8 cellular contexts compared by ENCODE assay signal in genomic region chr1:212791261-212791675, GRCh38. TPM values are rescaled to one million over a fixed set of nuclear protein-coding genes. Genes with fewer than 3 reads are reported as not detected.
DNase-seq lines count a peak whose midpoint lies in the region; ATAC-seq, FAIRE-seq and TF ChIP-seq lines count a peak whose summit lies in the region.

No MANE protein-coding gene starts in this region.

- H3K36me3 ChIP-seq in astrocyte (ENCODE audit: insufficient read depth, low read length) (no peaks in the 10 kb centered on the region), stomach (peaks cover 0 to 24% (median 9%) of the 10 kb centered on the region in 4 donors)

- peak overlapping the region; percentile 93 for H3K9ac ChIP-seq in astrocyte (ENCODE audit: low read length)

- peak overlapping the region; percentile 94 for H3K4me3 ChIP-seq in astrocyte (ENCODE audit: insufficient read depth, low read depth, low read length)
- peak overlapping the region; percentile 82 to 97 (median 92) for H3K4me3 ChIP-seq in stomach

- peak overlapping the region; percentile 97 for H3K4me3 Mint-ChIP-seq in astrocyte (ENCODE audit: unreplicated experiment)

- peak overlapping the region; percentile 93 for H3K27ac Mint-ChIP-seq in astrocyte (ENCODE audit: unreplicated experiment)

- H3K4me1 Mint-ChIP-seq in astrocyte (ENCODE audit: low read depth, unreplicated experiment) = peaks cover 6% of the 10 kb centered on the region

- TF ChIP-seq POLR2A in stomach (IDR thresholded peaks at IDR 0.05) = no peak

- H3K36me3 Mint-ChIP-seq in astrocyte (ENCODE audit: low read depth, unreplicated experiment) = no peaks in the 10 kb centered on the region

- WGBS in stomach, 5 donors = 0 to 1% (median 0%) methylated on average over 17 to 22 of the region's 22 CpGs

- TF ChIP-seq CTCF in AG09319 (IDR thresholded peaks at IDR 0.05; ENCODE audit: low read depth, low read length) = no peak
- no peak for TF ChIP-seq CTCF in astrocyte (IDR thresholded peaks at IDR 0.05; ENCODE audit: insufficient read depth, low read depth, low read length)
- TF ChIP-seq CTCF in stomach (IDR thresholded peaks at IDR 0.05) = no peak

- no peaks in the 10 kb centered on the region for H4K20me1 ChIP-seq in astrocyte (ENCODE audit: insufficient read depth, low read length)

- peak overlapping the region; percentile 88 for H3K4me2 ChIP-seq in astrocyte (ENCODE audit: low read length)

- ATAC-seq in GM18502 (IDR thresholded peaks at IDR 0.05; ENCODE audit: poor library complexity, unreplicated experiment) = peak; percentile 40
- peak; percentile 37 for ATAC-seq in HG02885 (IDR thresholded peaks at IDR 0.05; ENCODE audit: poor library complexity, unreplicated experiment)

- no peak for TF ChIP-seq EP300 in stomach (IDR thresholded peaks at IDR 0.05)

- H3K27me3 ChIP-seq in astrocyte (ENCODE audit: insufficient read depth, low read length) = no peaks in the 10 kb centered on the region
- no peaks in the 10 kb centered on the region for H3K27me3 ChIP-seq in stomach

- peak overlapping the region; percentile 84 for H3K27ac ChIP-seq in astrocyte (ENCODE audit: low read depth, low read length)
- H3K27ac ChIP-seq in stomach = peak overlapping the region; percentile 94 to 97 (median 95)

- H3K9me3 Mint-ChIP-seq in astrocyte (ENCODE audit: unreplicated experiment) = no peaks in the 10 kb centered on the region

- H3K79me2 ChIP-seq in astrocyte (ENCODE audit: insufficient read depth, low read length) = peaks cover 31% of the 10 kb centered on the region

- no peaks in the 10 kb centered on the region for H3K4me1 ChIP-seq in astrocyte (ENCODE audit: insufficient read depth, low read length)
- H3K4me1 ChIP-seq in stomach = peaks cover 12 to 64% (median 34%) of the 10 kb centered on the region in 4 donors

- intact Hi-C loops in stomach (cut with DNase I; ENCODE audit: low total_unique reads) = no loop called here

- peak; percentile 36 for DNase-seq in AG09319 (ENCODE audit: extremely low read depth, low read depth)
- peak; percentile 83 for DNase-seq in NCI-H2171 treated with DMSO at 0.1 percent for 48 hours (lab: John Stamatoyannopoulos, UW)
- no peak for DNase-seq in astrocyte (ENCODE audit: low read depth)
- peak; percentile 79 for DNase-seq in iris pigment epithelial cell (ENCODE audit: low read depth)
- no peak for DNase-seq in stomach
- no peak for DNase-seq in activated gamma-delta T cell (lab: John Stamatoyannopoulos, UW)

- H3K27me3 Mint-ChIP-seq in astrocyte (ENCODE audit: low read depth, unreplicated experiment) = no peaks in the 10 kb centered on the region

- no peak for FAIRE-seq in astrocyte (lab: Jason Lieb, UNC)

- H3K9me3 ChIP-seq in astrocyte (ENCODE audit: insufficient read depth, low read depth, low read length) = no peaks in the 10 kb centered on the region
- H3K9me3 ChIP-seq in stomach = no peaks in the 10 kb centered on the region

- H2AFZ ChIP-seq in astrocyte (ENCODE audit: low read depth, low read length) = peak overlapping the region; percentile 96

RNA-seq across cellular contexts. Expression of gene NSL1, which starts 0.3 kb away (rescaled TPM):
- total RNA-seq in astrocyte = 22.6 and 24.6 TPM in 2 replicates
- 100 to 1,000 TPM in 1 of 5 donors, 10 to 100 TPM in 4; 23.2 to 170 (median 54.2) TPM for total RNA-seq in stomach
- 10 to 100 TPM; 10.2 to 23.8 (median 21.8) TPM for polyA plus RNA-seq in stomach

RNA-seq across cellular contexts. Expression of gene TATDN3, which starts 0.4 kb away (rescaled TPM):
- 7.1 and 8.6 TPM in 2 replicates for total RNA-seq in astrocyte
- 10 to 100 TPM in 2 of 5 donors, 1 to 10 TPM in 3; 2.6 to 52.2 (median 9.3) TPM for total RNA-seq in stomach
- 10 to 100 TPM in 2 of 3 donors, 1 to 10 TPM in 1; 8.1 to 11.2 (median 11.1) TPM for polyA plus RNA-seq in stomach

RNA-seq across cellular contexts. Expression of gene SPATA45, which starts 56.2 kb away (rescaled TPM):
- total RNA-seq in astrocyte = 0.65 TPM in 1 of 2 replicates, not detected in the other
- not detected for total RNA-seq in stomach
- polyA plus RNA-seq in stomach = not detected

Comparison
In these comparisons a context has a peak if more than half of its experiments do, and no peak if none do; other contexts are left out.
1. DNase-seq: peak in AG09319 (single experiment), NCI-H2171 treated with DMSO at 0.1 percent for 48 hours (single experiment) and iris pigment epithelial cell (single experiment); none in astrocyte (single experiment), stomach (single experiment) and activated gamma-delta T cell (single experiment).